Comparison of ENCODE assay signal across 15 cellular contexts in genomic region chr9:121984726-121985402, GRCh38.
DNase-seq lines count a peak whose midpoint lies in the region; ATAC-seq and TF ChIP-seq lines count a peak whose summit lies in the region.
"Had no signal": no experiment of that assay in that cellular context is flagged by ENCODE, and none has a peak within 500 bp of the region (broad histone marks: within the 10 kb centered on the region; RNA-seq: fewer than 3 reads in every experiment).

No MANE protein-coding gene starts in this region.

- CTCF ChIA-PET in CD8-positive, alpha-beta T cell (lab: Charles Lee), result interaction anchor here (0.9 to 2.1 kb wide), 2 partner anchors 8 to 305 kb away, joined by 3 to 8 read pairs; no protein-coding TSS in a partner anchor

- no peak for TF ChIP-seq CTCF in fibroblast of the aortic adventitia (IDR thresholded peaks at IDR 0.05; ENCODE audit: insufficient read depth, low read length)
- no peak for TF ChIP-seq CTCF in CD8-positive, alpha-beta T cell (IDR thresholded peaks at IDR 0.05)

- no peak overlapping the region for H3K9ac ChIP-seq in adipocyte (ENCODE audit: low read length)

- peaks cover 6% of the 10 kb centered on the region for H3K9me3 ChIP-seq in adipocyte (ENCODE audit: control insufficient read depth, low read length)
- no peaks in the 10 kb centered on the region for H3K9me3 ChIP-seq in CD8-positive, alpha-beta T cell (ENCODE audit: low read length)
- H3K9me3 ChIP-seq: neutrophil had no signal

- ATAC-seq in CD8-positive, alpha-beta T cell, result no peak
- ATAC-seq: activated T-cell treated with anti-CD3 and anti-CD28 coated beads, Interleukin-2, amount 50 U/mL, for 72 hours; left lobe of liver; stimulated activated effector memory CD8-positive, alpha-beta T cell treated with anti-CD3 and anti-CD28 coated beads, Interleukin-12 subunit alpha, Interleukin-12 subunit beta, amount 100 ng/mL, for 72 hours had no signal

- H3K4me1 Mint-ChIP-seq in CD8-positive, alpha-beta T cell (ENCODE audit: low read depth), result no peaks in the 10 kb centered on the region
- H3K4me1 Mint-ChIP-seq: central memory CD8-positive, alpha-beta T cell; stimulated activated effector memory CD8-positive, alpha-beta T cell treated with anti-CD3 and anti-CD28 coated beads, Interleukin-12 subunit alpha, Interleukin-12 subunit beta, amount 100 ng/mL, for 72 hours had no signal

- H3K27me3 ChIP-seq in adipocyte (replicated peaks; ENCODE audit: control insufficient read depth, insufficient read depth, low read length), result no peaks in the 10 kb centered on the region
- no peaks in the 10 kb centered on the region for H3K27me3 ChIP-seq in CD8-positive, alpha-beta T cell (ENCODE audit: insufficient read depth, low read length)
- H3K27me3 ChIP-seq: neutrophil had no signal

- H3K4me1 ChIP-seq in adipocyte (ENCODE audit: control insufficient read depth, insufficient read depth, low read length), result peaks cover 19% of the 10 kb centered on the region
- no peaks in the 10 kb centered on the region for H3K4me1 ChIP-seq in CD8-positive, alpha-beta T cell (ENCODE audit: insufficient read depth, low read length)

- DNase-seq in EH (ENCODE audit: low read depth) (peak; percentile 97), adipocyte (ENCODE audit: low read depth) (peak; percentile 79), fibroblast of the aortic adventitia (ENCODE audit: low read depth) (peak; percentile 97), renal cortical epithelial cell (ENCODE audit: low read depth) (peak; percentile 46), NCI-H2029 treated with DMSO at 0.1 percent for 48 hours (lab: John Stamatoyannopoulos, UW) (no peak), SHP77 treated with DMSO at 0.1 percent for 48 hours (lab: John Stamatoyannopoulos, UW) (no peak)
- DNase-seq in CD8-positive, alpha-beta T cell, result no peak
- DNase-seq in stimulated activated CD4-positive, alpha-beta T cell treated with anti-CD3 and anti-CD28 coated beads, Interleukin-2, amount 100 ng/mL, for 24 hours, result no peak
- DNase-seq: activated T-cell treated with anti-CD3 and anti-CD28 coated beads, Interleukin-2, amount 50 U/mL, for 72 hours; NCI-H446 treated with DMSO at 0.1 percent for 48 hours had no signal

- no peak overlapping the region for H3K27ac Mint-ChIP-seq in CD8-positive, alpha-beta T cell
- H3K27ac Mint-ChIP-seq: activated T-cell treated with anti-CD3 and anti-CD28 coated beads, Interleukin-2, amount 50 U/mL, for 72 hours; stimulated activated effector memory CD8-positive, alpha-beta T cell treated with anti-CD3 and anti-CD28 coated beads, Interleukin-12 subunit alpha, Interleukin-12 subunit beta, amount 100 ng/mL, for 72 hours had no signal

- no peak overlapping the region for H3K4me3 Mint-ChIP-seq in CD8-positive, alpha-beta T cell
- H3K4me3 Mint-ChIP-seq: activated T-cell treated with anti-CD3 and anti-CD28 coated beads, Interleukin-2, amount 50 U/mL, for 72 hours; central memory CD8-positive, alpha-beta T cell; stimulated activated effector memory CD8-positive, alpha-beta T cell treated with anti-CD3 and anti-CD28 coated beads, Interleukin-12 subunit alpha, Interleukin-12 subunit beta, amount 100 ng/mL, for 72 hours had no signal

- H3K27ac ChIP-seq in CD8-positive, alpha-beta T cell (ENCODE audit: low read depth, low read length), result no peak overlapping the region
- H3K27ac ChIP-seq: HL-60, neutrophil had no signal

- intact Hi-C loops in CD8-positive, alpha-beta T cell (cut with DNase I, micrococcal nuclease), result no loop called here

- no peaks in the 10 kb centered on the region for H3K27me3 Mint-ChIP-seq in CD8-positive, alpha-beta T cell (ENCODE audit: low read depth)
- H3K27me3 Mint-ChIP-seq: central memory CD8-positive, alpha-beta T cell had no signal

- peaks cover 16% of the 10 kb centered on the region for H3K9me3 Mint-ChIP-seq in CD8-positive, alpha-beta T cell

- POLR2A ChIA-PET in CD8-positive, alpha-beta T cell (lab: Charles Lee), result no interaction called here

- no peak overlapping the region for H3K4me3 ChIP-seq in adipocyte (ENCODE audit: low read length)
- no peak overlapping the region for H3K4me3 ChIP-seq in fibroblast of the aortic adventitia (ENCODE audit: low read depth, low read length)
- H3K4me3 ChIP-seq in CD8-positive, alpha-beta T cell (ENCODE audit: low read depth, low read length), result no peak overlapping the region

- H3K36me3 ChIP-seq in adipocyte (ENCODE audit: control insufficient read depth, insufficient read depth, low read length, severe bottlenecking), result no peaks in the 10 kb centered on the region
- no peaks in the 10 kb centered on the region for H3K36me3 ChIP-seq in CD8-positive, alpha-beta T cell (ENCODE audit: insufficient read depth, low read length)
- H3K36me3 ChIP-seq: neutrophil had no signal

- peaks cover 19% of the 10 kb centered on the region for H3K36me3 Mint-ChIP-seq in CD8-positive, alpha-beta T cell
- H3K36me3 Mint-ChIP-seq: stimulated activated effector memory CD8-positive, alpha-beta T cell treated with anti-CD3 and anti-CD28 coated beads, Interleukin-12 subunit alpha, Interleukin-12 subunit beta, amount 100 ng/mL, for 72 hours had no signal

Comparison
In these comparisons a context has a peak if more than half of its experiments do, and no peak if none do; other contexts are left out.
1. DNase-seq: peak in EH (single experiment), adipocyte (single experiment), fibroblast of the aortic adventitia (single experiment) and renal cortical epithelial cell (single experiment); none in CD8-positive, alpha-beta T cell (0 of 7), NCI-H2029 treated with DMSO at 0.1 percent for 48 hours (single experiment), SHP77 treated with DMSO at 0.1 percent for 48 hours (single experiment) and stimulated activated CD4-positive, alpha-beta T cell treated with anti-CD3 and anti-CD28 coated beads, Interleukin-2, amount 100 ng/mL, for 24 hours (0 of 2).